In genomic region chr7:347644-348479, GRCh38 we compare ENCODE assay signal across 21 cellular contexts. TPM values are rescaled to one million over a fixed set of nuclear protein-coding genes. Genes with fewer than 3 reads are reported as not detected.
DNase-seq lines count a peak whose midpoint lies in the region; TF ChIP-seq lines count a peak whose summit lies in the region.
"Had no signal": no experiment of that assay in that cellular context is flagged by ENCODE, and none has a peak within 500 bp of the region (broad histone marks: within the 10 kb centered on the region; RNA-seq: fewer than 3 reads in every experiment).

No MANE protein-coding gene starts in this region.

- H3K27me3 ChIP-seq in A673 (replicated peaks; ENCODE audit: insufficient read depth, low read depth, low read length, poor library complexity) (no peaks in the 10 kb centered on the region), neuronal stem cell (ENCODE audit: control insufficient read depth in 3 of 3, insufficient read depth in 3 of 3, low read depth in 1 of 3, low read length in 3 of 3) (no peaks in the 10 kb centered on the region)
- H3K27me3 ChIP-seq: SJCRH30 had no signal

- H3K9ac ChIP-seq in neuronal stem cell (ENCODE audit: low read depth, low read length, poor library complexity), result no peak overlapping the region

- H2BK15ac ChIP-seq in neuronal stem cell (ENCODE audit: low read length), result no peak overlapping the region

- POLR2A ChIA-PET in A673 (lab: Charles Lee; ENCODE audit: low non-redundant PET), result no interaction called here
- POLR2A ChIA-PET in GM10248 (lab: Yijun Ruan, JAX), result no interaction called here

- DNase-seq in NCI-H1417 (lab: John Stamatoyannopoulos, UW), result peak in 2 of 3 experiments; percentile 49 to 69
- DNase-seq in NCI-H1417 treated with DMSO at 0.1 percent for 48 hours (lab: John Stamatoyannopoulos, UW), result no peak
- DNase-seq in A673 (ENCODE audit: low spot score), result peak; percentile 56
- peak; percentile 31 for DNase-seq in NCI-H146 (lab: John Stamatoyannopoulos, UW)
- DNase-seq in neuronal stem cell (ENCODE audit: low spot score), result no peak
- DNase-seq in GM10248 (ENCODE audit: extremely low spot score), result no peak
- no peak for DNase-seq in AML-193 (lab: John Stamatoyannopoulos, UW)
- DNase-seq: ACHN; C1 segment of cervical spinal cord; Caco-2; CD4-positive, alpha-beta memory T cell; GDM1; HCEC 1CT; NCI-H1092; NCI-H1436 treated with DMSO at 0.1 percent for 48 hours; NCI-H2029; NCI-H2227 treated with DMSO at 0.1 percent for 48 hours; NCI-H510A treated with DMSO at 0.1 percent for 48 hours; SJCRH30 had no signal

- H3K4ac ChIP-seq in neuronal stem cell (ENCODE audit: low read length), result no peak overlapping the region

- H3K36me3 ChIP-seq in A673 (ENCODE audit: insufficient read depth, low read length, poor library complexity, severe bottlenecking), result no peaks in the 10 kb centered on the region
- no peaks in the 10 kb centered on the region for H3K36me3 ChIP-seq in neuronal stem cell (replicated peaks in 1 of 2; ENCODE audit: control insufficient read depth in 2 of 2, insufficient read depth in 2 of 2, low read length in 2 of 2)
- H3K36me3 ChIP-seq: SJCRH30 had no signal

- H2AK5ac ChIP-seq in neuronal stem cell (ENCODE audit: low read depth, low read length), result no peak overlapping the region

- H3K4me1 ChIP-seq in A673 (ENCODE audit: insufficient read depth, low read length, poor library complexity, severe bottlenecking) (peaks cover 13% of the 10 kb centered on the region), neuronal stem cell (ENCODE audit: control insufficient read depth in 2 of 2, insufficient read depth in 1 of 2, low read depth in 1 of 2, low read length in 2 of 2) (peaks cover 4% of the 10 kb centered on the region in 2 donors)
- H3K4me1 ChIP-seq: SJCRH30 had no signal

- H3K23ac ChIP-seq in neuronal stem cell (ENCODE audit: low read depth, low read length, poor library complexity), result no peak overlapping the region

- no peaks in the 10 kb centered on the region for H3K9me3 ChIP-seq in A673 (ENCODE audit: low read depth, low read length, poor library complexity, severe bottlenecking)
- H3K9me3 ChIP-seq in neuronal stem cell (replicated peaks in 1 of 2; ENCODE audit: control insufficient read depth in 2 of 2, insufficient read depth in 1 of 2, low read depth in 1 of 2, low read length in 2 of 2), result peaks cover 0 to 3% of the 10 kb centered on the region in 2 donors
- H3K9me3 ChIP-seq: Caco-2, SJCRH30 had no signal

- H4K91ac ChIP-seq in neuronal stem cell (ENCODE audit: low read depth, low read length, poor library complexity), result no peak overlapping the region

- H3K79me1 ChIP-seq in neuronal stem cell (ENCODE audit: low read depth, low read length), result no peaks in the 10 kb centered on the region

- CTCF ChIA-PET in A673 (lab: Charles Lee) (interaction anchor here (0.7 kb wide), 1 partner anchor 14 kb away, joined by 3 read pairs; no protein-coding TSS in a partner anchor), GM10248 (lab: Yijun Ruan, JAX) (no interaction called here)

- no CpG with 5 or more reads among the region's 29 CpGs for WGBS in neuronal stem cell (ENCODE audit: extremely low coverage in 2 of 2, insufficient read length in 2 of 2, insufficient replicate concordance in 1 of 2), 2 donors

- H3K27ac ChIP-seq in A673 (ENCODE audit: low read depth, low read length, poor library complexity, severe bottlenecking) (no peak overlapping the region), neuronal stem cell (replicated peaks; ENCODE audit: low read length) (no peak overlapping the region)
- H3K27ac ChIP-seq: 22Rv1, SJCRH30 had no signal

- no peak overlapping the region for H4K8ac ChIP-seq in neuronal stem cell (ENCODE audit: low read depth, low read length)

- H2BK12ac ChIP-seq in neuronal stem cell (ENCODE audit: low read length), result no peak overlapping the region

- H2BK120ac ChIP-seq in neuronal stem cell (ENCODE audit: low read depth, low read length), result no peak overlapping the region

- no peak overlapping the region for H3K14ac ChIP-seq in neuronal stem cell (ENCODE audit: low read length)

- peak overlapping the region; percentile 44 for H3K18ac ChIP-seq in neuronal stem cell (ENCODE audit: low read length)

- no TSS peak for BruUV-seq in A673 (replicated peaks; lab: Mats Ljungman, UMichigan)

- TF ChIP-seq CTCF in A673 (conservative IDR thresholded peaks at IDR 0.05; ENCODE audit: low read depth, low read length) (no peak), GM10248 (IDR thresholded peaks at IDR 0.05; ENCODE audit: control extremely low read depth, extremely low read depth, low read depth, missing control alignments) (no peak)

- intact Hi-C loops in A673 (cut with micrococcal nuclease; ENCODE audit: unreplicated experiment), result no loop called here

- H3K4me2 ChIP-seq in neuronal stem cell (ENCODE audit: insufficient read depth, low read length, poor library complexity, severe bottlenecking), result no peak overlapping the region

- H3K4me3 ChIP-seq in A673 (ENCODE audit: low read depth, low read length, poor library complexity, severe bottlenecking) (no peak overlapping the region), neuronal stem cell (ENCODE audit: low read length in 2 of 2) (no peak overlapping the region)
- H3K4me3 ChIP-seq: SJCRH30 had no signal

- no peak overlapping the region for H2AFZ ChIP-seq in neuronal stem cell (ENCODE audit: low read length)

- H2BK5ac ChIP-seq in neuronal stem cell (ENCODE audit: low read length), result no peak overlapping the region

RNA-seq across cellular contexts. Expression of gene FOXL3, which starts 57.9 kb away (rescaled TPM):
- not detected in 2 replicates for total RNA-seq in A673 (2021)
- not detected for polyA plus RNA-seq in neuronal stem cell (2013, experiment 1 of 2)
- polyA plus RNA-seq in neuronal stem cell (2013, experiment 2 of 2), result not detected
- total RNA-seq: Caco-2; CD4-positive, alpha-beta memory T cell; H1; SJCRH30 had no signal
- polyA plus RNA-seq: CD4-positive, alpha-beta memory T cell; H1 had no signal

Comparison
In these comparisons a context has a peak if more than half of its experiments do, and no peak if none do; other contexts are left out.
1. DNase-seq: peak in NCI-H1417 (2 of 3), A673 (single experiment) and NCI-H146 (single experiment); none in NCI-H1417 treated with DMSO at 0.1 percent for 48 hours (single experiment), neuronal stem cell (single experiment), GM10248 (single experiment) and AML-193 (0 of 2).